Comparison of ENCODE assay signal across 19 cellular contexts in the genomic region with DNA sequence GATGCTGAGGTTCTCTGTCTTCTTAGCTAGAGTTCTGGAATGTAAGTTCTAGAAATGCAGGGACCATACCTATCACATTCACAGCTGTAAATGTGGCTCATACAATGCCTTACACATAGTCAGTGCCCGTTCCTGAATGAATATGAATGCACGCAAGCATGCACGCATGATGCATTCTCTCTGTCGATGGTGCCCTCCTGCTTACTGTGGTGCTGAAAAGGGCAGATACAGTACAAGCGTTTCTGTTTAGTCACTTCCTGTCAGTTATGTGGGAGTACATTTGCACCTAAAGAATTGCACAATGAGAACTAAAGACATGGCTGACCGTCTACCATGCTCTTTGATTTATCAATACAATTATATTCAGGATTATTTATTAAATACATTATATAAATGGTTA.
DNase-seq lines count a peak whose midpoint lies in the region; ATAC-seq and TF ChIP-seq lines count a peak whose summit lies in the region.
"Had no signal": no experiment of that assay in that cellular context is flagged by ENCODE, and none has a peak within 500 bp of the region (broad histone marks: within the 10 kb centered on the region; RNA-seq: fewer than 3 reads in every experiment).

No MANE protein-coding gene starts in this region.

- H3K36me3 ChIP-seq in neutrophil: no peaks in the 10 kb centered on the region
- no peaks in the 10 kb centered on the region for H3K36me3 ChIP-seq in right lobe of liver
- H3K36me3 ChIP-seq: gastrocnemius medialis had no signal

- CTCF ChIA-PET in activated CD4-positive, alpha-beta T cell treated with anti-CD3 and anti-CD28 coated beads, Interleukin-2, amount 10 ng/mL, durations not matched to agents 7 days and 5 days (lab: Charles Lee): interaction anchor here (1.3 kb wide), 1 partner anchor 27 kb away, joined by 3 read pairs; no protein-coding TSS in a partner anchor

- in situ Hi-C loops in astrocyte of the spinal cord (cut with HindIII; ENCODE audit: low sequenced_read_pairs): no loop called here

- H3K27me3 ChIP-seq in neutrophil: no peaks in the 10 kb centered on the region
- H3K27me3 ChIP-seq in right lobe of liver: no peaks in the 10 kb centered on the region
- H3K27me3 ChIP-seq: gastrocnemius medialis had no signal

- intact Hi-C loops in activated CD4-positive, alpha-beta T cell treated with anti-CD3 and anti-CD28 coated beads, Interleukin-2, amount 10 ng/mL, durations not matched to agents 24 days and 14 days (cut with micrococcal nuclease): no loop called here
- intact Hi-C loops in right lobe of liver (cut with DNase I): no loop called here

- H3K4me1 ChIP-seq in neutrophil (ENCODE audit: control insufficient read depth in 1 of 2, insufficient read depth in 1 of 2, low read depth in 1 of 2, low read length in 1 of 2) (peaks cover 38 to 49% of the 10 kb centered on the region in 2 experiments), right lobe of liver (no peaks in the 10 kb centered on the region)

- H3K27ac Mint-ChIP-seq in activated CD4-positive, alpha-beta T cell treated with anti-CD3 and anti-CD28 coated beads, Interleukin-2, amount 10 ng/mL, durations not matched to agents 24 days and 14 days: no peak overlapping the region
- no peak overlapping the region for H3K27ac Mint-ChIP-seq in activated CD4-positive, alpha-beta T cell treated with anti-CD3 and anti-CD28 coated beads, Interleukin-2, amount 10 ng/mL, durations not matched to agents 7 days and 5 days
- H3K27ac Mint-ChIP-seq: activated T-helper 2 cell treated with anti-CD3 and anti-CD28 coated beads, Interferon-gamma antibody, Interleukin-2, Interleukin-4, amounts not matched to agents 10 μg/mL and 5 μg/mL and 100 μg/mL, durations not matched to agents 14 hours and 24 hours and 36 hours; brain; effector memory CD8-positive, alpha-beta T cell; stimulated activated naive CD8-positive, alpha-beta T cell treated with anti-CD3 and anti-CD28 coated beads, Interleukin-15, Interleukin-2, amounts not matched to agents 100 ng/mL and 50 ng/mL, for 24 hours had no signal

- TF ChIP-seq POLR2A in right lobe of liver (IDR thresholded peaks at IDR 0.05): no peak

- H3K9me3 Mint-ChIP-seq in activated CD4-positive, alpha-beta T cell treated with anti-CD3 and anti-CD28 coated beads, Interleukin-2, amount 10 ng/mL, durations not matched to agents 24 days and 14 days: no peaks in the 10 kb centered on the region
- H3K9me3 Mint-ChIP-seq in activated CD4-positive, alpha-beta T cell treated with anti-CD3 and anti-CD28 coated beads, Interleukin-2, amount 10 ng/mL, durations not matched to agents 7 days and 5 days: no peaks in the 10 kb centered on the region
- H3K9me3 Mint-ChIP-seq: activated T-helper 2 cell treated with anti-CD3 and anti-CD28 coated beads, Interferon-gamma antibody, Interleukin-2, Interleukin-4, amounts not matched to agents 10 μg/mL and 5 μg/mL and 100 μg/mL, durations not matched to agents 14 hours and 24 hours and 36 hours; effector memory CD8-positive, alpha-beta T cell; stimulated activated naive CD8-positive, alpha-beta T cell treated with anti-CD3 and anti-CD28 coated beads, Interleukin-15, Interleukin-2, amounts not matched to agents 100 ng/mL and 50 ng/mL, for 24 hours had no signal

- H3K9me3 ChIP-seq in neutrophil (no peaks in the 10 kb centered on the region), right lobe of liver (no peaks in the 10 kb centered on the region)
- H3K9me3 ChIP-seq: gastrocnemius medialis had no signal

- ATAC-seq in GM19351 (IDR thresholded peaks at IDR 0.05; ENCODE audit: unreplicated experiment) (no peak), right lobe of liver (no peak)
- ATAC-seq: effector memory CD8-positive, alpha-beta T cell; gastrocnemius medialis had no signal

- no peak overlapping the region for H3K4me3 Mint-ChIP-seq in activated CD4-positive, alpha-beta T cell treated with anti-CD3 and anti-CD28 coated beads, Interleukin-2, amount 10 ng/mL, durations not matched to agents 24 days and 14 days
- H3K4me3 Mint-ChIP-seq in activated CD4-positive, alpha-beta T cell treated with anti-CD3 and anti-CD28 coated beads, Interleukin-2, amount 10 ng/mL, durations not matched to agents 7 days and 5 days: no peak overlapping the region
- H3K4me3 Mint-ChIP-seq: brain; effector memory CD8-positive, alpha-beta T cell; stimulated activated naive CD8-positive, alpha-beta T cell treated with anti-CD3 and anti-CD28 coated beads, Interleukin-15, Interleukin-2, amounts not matched to agents 100 ng/mL and 50 ng/mL, for 24 hours had no signal

- peak; percentile 57 for DNase-seq in activated CD4-positive, alpha-beta T cell treated with anti-CD3 and anti-CD28 coated beads, Interleukin-2, amount 10 ng/mL, durations not matched to agents 24 days and 14 days
- no peak for DNase-seq in activated CD4-positive, alpha-beta T cell treated with anti-CD3 and anti-CD28 coated beads, Interleukin-2, amount 10 ng/mL, durations not matched to agents 7 days and 5 days
- DNase-seq in MV-4-11 (lab: John Stamatoyannopoulos, UW) (peak; percentile 80), astrocyte of the spinal cord (ENCODE audit: low read depth, low spot score) (peak; percentile 18), putamen (ENCODE audit: low spot score) (no peak), right lobe of liver (no peak)
- DNase-seq: ACHN; activated CD4-positive, alpha-beta T cell treated with anti-CD3 and anti-CD28 coated beads, Interleukin-2, amount 50 U/mL, for 1 hour; effector memory CD8-positive, alpha-beta T cell; gastrocnemius medialis; GDM1; NCI-H1436; NCI-H446 treated with DMSO at 0.1 percent for 48 hours had no signal

- peaks cover 32% of the 10 kb centered on the region for H3K27me3 Mint-ChIP-seq in activated CD4-positive, alpha-beta T cell treated with anti-CD3 and anti-CD28 coated beads, Interleukin-2, amount 10 ng/mL, durations not matched to agents 24 days and 14 days
- H3K27me3 Mint-ChIP-seq in activated CD4-positive, alpha-beta T cell treated with anti-CD3 and anti-CD28 coated beads, Interleukin-2, amount 10 ng/mL, durations not matched to agents 7 days and 5 days: peaks cover 10% of the 10 kb centered on the region
- H3K27me3 Mint-ChIP-seq: brain; effector memory CD8-positive, alpha-beta T cell had no signal

- H3K4me3 ChIP-seq in astrocyte of the spinal cord (ENCODE audit: low read depth, low read length): no peak overlapping the region
- H3K4me3 ChIP-seq in neutrophil (ENCODE audit: low read depth in 1 of 2, low read length in 1 of 2): peak overlapping the region in 1 of 2 experiments; percentile 16
- H3K4me3 ChIP-seq in right lobe of liver: no peak overlapping the region
- H3K4me3 ChIP-seq: gastrocnemius medialis, skin epidermis had no signal

- H3K4me1 Mint-ChIP-seq in activated CD4-positive, alpha-beta T cell treated with anti-CD3 and anti-CD28 coated beads, Interleukin-2, amount 10 ng/mL, durations not matched to agents 24 days and 14 days: peaks cover 15% of the 10 kb centered on the region
- peaks cover 26% of the 10 kb centered on the region for H3K4me1 Mint-ChIP-seq in activated CD4-positive, alpha-beta T cell treated with anti-CD3 and anti-CD28 coated beads, Interleukin-2, amount 10 ng/mL, durations not matched to agents 7 days and 5 days

- peak overlapping the region; percentile 69 for H3K27ac ChIP-seq in neutrophil
- no peak overlapping the region for H3K27ac ChIP-seq in right lobe of liver
- H3K27ac ChIP-seq: gastrocnemius medialis, skin epidermis had no signal

- POLR2A ChIA-PET in activated CD4-positive, alpha-beta T cell treated with anti-CD3 and anti-CD28 coated beads, Interleukin-2, amount 10 ng/mL, durations not matched to agents 7 days and 5 days (lab: Charles Lee): no interaction called here

- no peaks in the 10 kb centered on the region for H3K36me3 Mint-ChIP-seq in activated CD4-positive, alpha-beta T cell treated with anti-CD3 and anti-CD28 coated beads, Interleukin-2, amount 10 ng/mL, durations not matched to agents 24 days and 14 days (ENCODE audit: low read depth)
- H3K36me3 Mint-ChIP-seq in activated CD4-positive, alpha-beta T cell treated with anti-CD3 and anti-CD28 coated beads, Interleukin-2, amount 10 ng/mL, durations not matched to agents 7 days and 5 days (ENCODE audit: low read depth): no peaks in the 10 kb centered on the region
- H3K36me3 Mint-ChIP-seq: brain had no signal

- TF ChIP-seq CTCF in astrocyte of the spinal cord (IDR thresholded peaks at IDR 0.05; ENCODE audit: low read depth, low read length) (no peak), neutrophil (IDR thresholded peaks at IDR 0.05) (no peak), right lobe of liver (IDR thresholded peaks at IDR 0.05) (no peak)

- 53% methylated on average over 6 of the region's 6 CpGs for WGBS in right lobe of liver (ENCODE audit: insufficient coverage, low coverage, low lambda C conversion rate, missing lambda C conversion rate)

Comparison
In these comparisons a context has a peak if more than half of its experiments do, and no peak if none do; other contexts are left out.
1. DNase-seq: peak in activated CD4-positive, alpha-beta T cell treated with anti-CD3 and anti-CD28 coated beads, Interleukin-2, amount 10 ng/mL, durations not matched to agents 24 days and 14 days (single experiment), MV-4-11 (single experiment) and astrocyte of the spinal cord (single experiment); none in activated CD4-positive, alpha-beta T cell treated with anti-CD3 and anti-CD28 coated beads, Interleukin-2, amount 10 ng/mL, durations not matched to agents 7 days and 5 days (single experiment), putamen (single experiment) and right lobe of liver (0 of 3).